Comparison of ENCODE assay signal across 1 cellular context in the genomic region with DNA sequence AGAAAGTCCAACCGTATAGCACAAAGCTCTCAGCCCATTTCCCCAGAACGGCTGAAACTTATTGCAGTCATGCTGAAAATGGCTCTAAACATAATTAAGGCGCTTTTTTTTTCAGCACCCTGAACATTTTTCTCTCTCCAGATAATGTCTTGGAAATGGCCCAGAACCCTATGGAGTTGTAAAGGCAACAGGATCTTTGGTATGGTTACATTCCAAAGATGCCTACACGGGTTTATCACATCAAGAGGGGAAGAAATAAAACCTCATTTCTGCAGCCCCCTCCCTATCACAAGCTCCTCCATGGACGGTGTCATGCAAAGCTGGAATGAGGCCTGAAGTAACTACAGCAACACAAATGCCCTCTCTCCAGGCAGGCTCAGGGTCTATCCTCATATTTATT.
TF ChIP-seq lines count a peak whose summit lies in the region.

No MANE protein-coding gene starts in this region.

TF ChIP-seq in IMR-90, 13 proteins besides CTCF, POLR2A, EP300 and RAD21:
- TF ChIP-seq MXI1 (IDR thresholded peaks at IDR 0.05; ENCODE audit: borderline replicate concordance, low read depth, low read length) (no peak), FOS (IDR thresholded peaks at IDR 0.05; ENCODE audit: low read depth, low read length) (no peak), USF2 (IDR thresholded peaks at IDR 0.05; ENCODE audit: low read depth, low read length) (no peak), NFE2L2 (IDR thresholded peaks at IDR 0.05; ENCODE audit: low read depth, low read length) (no peak), CEBPB (IDR thresholded peaks at IDR 0.05; ENCODE audit: low read depth, low read length) (no peak), MAFK (IDR thresholded peaks at IDR 0.05; ENCODE audit: low read depth, low read length) (no peak), MAZ (IDR thresholded peaks at IDR 0.05; ENCODE audit: borderline replicate concordance, low read depth, low read length) (no peak), RFX5 (IDR thresholded peaks at IDR 0.05; ENCODE audit: low read depth, low read length) (no peak), RCOR1 (IDR thresholded peaks at IDR 0.05; ENCODE audit: insufficient replicate concordance, low read length) (no peak), CHD1 (IDR thresholded peaks at IDR 0.05; ENCODE audit: low read depth, low read length) (no peak), BHLHE40 (IDR thresholded peaks at IDR 0.05; ENCODE audit: low read depth, low read length) (no peak), SMC3 (IDR thresholded peaks at IDR 0.05; ENCODE audit: low read depth, low read length) (no peak)
- TF ChIP-seq, protein P1, sequence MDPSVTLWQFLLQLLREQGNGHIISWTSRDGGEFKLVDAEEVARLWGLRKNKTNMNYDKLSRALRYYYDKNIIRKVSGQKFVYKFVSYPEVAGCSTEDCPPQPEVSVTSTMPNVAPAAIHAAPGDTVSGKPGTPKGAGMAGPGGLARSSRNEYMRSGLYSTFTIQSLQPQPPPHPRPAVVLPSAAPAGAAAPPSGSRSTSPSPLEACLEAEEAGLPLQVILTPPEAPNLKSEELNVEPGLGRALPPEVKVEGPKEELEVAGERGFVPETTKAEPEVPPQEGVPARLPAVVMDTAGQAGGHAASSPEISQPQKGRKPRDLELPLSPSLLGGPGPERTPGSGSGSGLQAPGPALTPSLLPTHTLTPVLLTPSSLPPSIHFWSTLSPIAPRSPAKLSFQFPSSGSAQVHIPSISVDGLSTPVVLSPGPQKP (IDR thresholded peaks at IDR 0.05; ENCODE audit: borderline replicate concordance, low read depth, low read length): no peak
